Comparison of ENCODE assay signal across 14 cellular contexts in the genomic region with DNA sequence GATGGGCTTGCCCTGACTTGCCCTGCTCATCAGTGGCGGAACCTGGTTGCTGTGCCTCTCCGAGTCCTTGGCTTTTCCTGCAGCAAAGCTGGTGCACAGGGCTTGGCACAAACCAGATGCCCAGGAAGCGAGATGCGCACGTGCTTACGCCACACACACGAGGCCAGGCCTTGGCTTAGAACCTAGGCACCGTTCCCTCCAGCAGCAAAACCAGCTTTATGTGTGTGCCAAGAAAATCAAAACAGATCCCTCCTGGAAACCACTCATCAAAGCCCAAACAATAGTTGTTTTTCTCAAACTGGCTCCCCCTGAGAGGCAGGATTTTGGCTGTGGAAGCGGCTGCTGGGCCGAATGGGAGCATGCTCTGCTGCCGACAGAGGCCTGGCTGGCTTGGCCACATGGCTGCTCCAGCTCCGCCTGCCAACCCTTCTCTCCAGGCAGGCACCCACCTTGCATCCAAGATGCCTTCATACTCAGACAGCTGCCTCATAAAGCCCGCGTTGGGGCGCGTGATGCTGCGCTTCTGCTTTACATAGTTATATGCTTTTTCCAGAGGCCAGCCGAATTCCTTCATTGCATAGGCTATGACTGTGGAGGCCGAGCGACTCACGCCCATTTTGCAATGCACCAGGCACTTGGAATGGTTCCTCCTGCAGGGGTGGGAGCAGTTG. TPM values are rescaled to one million over a fixed set of nuclear protein-coding genes. Genes with fewer than 3 reads are reported as not detected.
DNase-seq lines count a peak whose midpoint lies in the region; ATAC-seq and TF ChIP-seq lines count a peak whose summit lies in the region.
"Had no signal": no experiment of that assay in that cellular context is flagged by ENCODE, and none has a peak within 500 bp of the region (broad histone marks: within the 10 kb centered on the region; RNA-seq: fewer than 3 reads in every experiment).

No MANE protein-coding gene starts in this region.

- 74% methylated on average over 16 of the region's 21 CpGs for WGBS in mammary epithelial cell (ENCODE audit: low coverage, missing lambda C conversion rate)

- peak; percentile 53 for DNase-seq in ELR (ENCODE audit: low read depth)
- DNase-seq in mammary epithelial cell, result peak; percentile 23
- DNase-seq in head of caudate nucleus, result peak in 41 of 42 donors; percentile 23 to 81 (median 64)
- DNase-seq in SKM-1 treated with dmso at 0.1 percent for 144 hours (lab: John Stamatoyannopoulos, UW; ENCODE audit: unreplicated experiment), result no peak
- DNase-seq in NCI-H146 treated with DMSO at 0.1 percent for 48 hours (lab: John Stamatoyannopoulos, UW; ENCODE audit: unreplicated experiment), result no peak
- no peak for DNase-seq in mesenteric fat pad (ENCODE audit: low spot score)
- DNase-seq: activated CD4-positive, alpha-beta T cell treated with anti-CD3 and anti-CD28 coated beads, Interleukin-2, amount 10 ng/mL, durations not matched to agents 7 days and 5 days; adrenal gland; CD4-positive, alpha-beta memory T cell; NCI-H2171 treated with DMSO at 0.1 percent for 48 hours; SHP77 treated with DMSO at 0.1 percent for 48 hours had no signal

- in situ Hi-C loops in mammary epithelial cell (cut with MboI; ENCODE audit: low sequenced_read_pairs in 2 of 2), result no loop called here

- H3K4me3 ChIP-seq in mammary epithelial cell (replicated peaks in 1 of 3; ENCODE audit: insufficient read depth in 1 of 3, low read depth in 2 of 3, low read length in 3 of 3) (no peak overlapping the region), rectal smooth muscle tissue (ENCODE audit: low read length) (no peak overlapping the region)
- H3K4me3 ChIP-seq: adrenal gland had no signal

- TF ChIP-seq CTCF in mammary epithelial cell (conservative IDR thresholded peaks at IDR 0.05 in 1 of 2, IDR thresholded peaks at IDR 0.05 in 1 of 2; ENCODE audit: extremely low read depth in 1 of 2, insufficient read depth in 1 of 2, low read depth in 1 of 2, low read length in 2 of 2), result no peak

- H2AFZ ChIP-seq in mammary epithelial cell (ENCODE audit: low read depth, low read length), result no peak overlapping the region

- peaks cover 13% of the 10 kb centered on the region for H3K4me1 ChIP-seq in mammary epithelial cell (ENCODE audit: insufficient read depth, low read length)
- peaks cover 64% of the 10 kb centered on the region for H3K4me1 ChIP-seq in rectal smooth muscle tissue (ENCODE audit: control insufficient read depth, insufficient read depth, low read length)

- H3K4me2 ChIP-seq in mammary epithelial cell (ENCODE audit: insufficient read depth, low read depth, low read length), result no peak overlapping the region

- H4K20me1 ChIP-seq in mammary epithelial cell (ENCODE audit: insufficient read depth, low read length), result no peaks in the 10 kb centered on the region

- intact Hi-C loops in mammary epithelial cell (cut with micrococcal nuclease) (no loop called here), head of caudate nucleus (cut with DNase I) (no loop called here)

- H3K9ac ChIP-seq in mammary epithelial cell (ENCODE audit: insufficient read depth, low read length) (no peak overlapping the region), rectal smooth muscle tissue (ENCODE audit: low read length) (no peak overlapping the region)

- H3K9me3 ChIP-seq in mammary epithelial cell (replicated peaks; ENCODE audit: insufficient read depth, low read length), result no peaks in the 10 kb centered on the region
- H3K9me3 ChIP-seq: adrenal gland, neutrophil had no signal

- H3K27me3 ChIP-seq in mammary epithelial cell (ENCODE audit: insufficient read depth, low read length) (no peaks in the 10 kb centered on the region), rectal smooth muscle tissue (ENCODE audit: control insufficient read depth, insufficient read depth, low read length) (no peaks in the 10 kb centered on the region)
- H3K27me3 ChIP-seq: adrenal gland, neutrophil had no signal

- dilution Hi-C loops in mammary epithelial cell (cut with HindIII; ENCODE audit: low sequenced_read_pairs), result no loop called here

- CTCF ChIA-PET in mammary epithelial cell (lab: Charles Lee; ENCODE audit: low non-redundant PET), result no interaction called here

- peaks cover 17% of the 10 kb centered on the region for H3K79me2 ChIP-seq in mammary epithelial cell (ENCODE audit: insufficient read depth, low read length)

- H3K27ac ChIP-seq in mammary epithelial cell (ENCODE audit: insufficient read depth, low read depth, low read length), result no peak overlapping the region
- H3K27ac ChIP-seq in rectal smooth muscle tissue (ENCODE audit: low read depth, low read length), result peak overlapping the region; percentile 95
- H3K27ac ChIP-seq: neutrophil had no signal

- ATAC-seq in HG03354 (IDR thresholded peaks at IDR 0.05; ENCODE audit: poor library complexity, severe bottlenecking, unreplicated experiment), result no peak

- no TSS peak for BruUV-seq in mammary epithelial cell (replicated peaks; lab: Mats Ljungman, UMichigan)

- H3K36me3 ChIP-seq in mammary epithelial cell (ENCODE audit: insufficient read depth, low read length) (peaks cover 36% of the 10 kb centered on the region), rectal smooth muscle tissue (ENCODE audit: control insufficient read depth, insufficient read depth, low read length) (peaks cover 17% of the 10 kb centered on the region)

RNA-seq across cellular contexts. Expression of gene SSH1, which starts 58.7 kb away (rescaled TPM):
- total RNA-seq in mammary epithelial cell (10 to 100 TPM; 29.3 to 88.6 TPM), mesenteric fat pad (63.2 TPM)
- polyA plus RNA-seq in mammary epithelial cell, result 20.8 TPM
- polyA minus RNA-seq in mammary epithelial cell, result 43.7 TPM

Comparison
In these comparisons a context has a peak if more than half of its experiments do, and no peak if none do; other contexts are left out.
1. DNase-seq: peak in ELR (single experiment), mammary epithelial cell (single experiment) and head of caudate nucleus (41 of 42); none in SKM-1 treated with dmso at 0.1 percent for 144 hours (single experiment), NCI-H146 treated with DMSO at 0.1 percent for 48 hours (single experiment) and mesenteric fat pad (single experiment).